Comparison of ENCODE assay signal across 17 cellular contexts in genomic region chr18:79902640-79903039, GRCh38.
"Had no signal": no experiment of that assay in that cellular context is flagged by ENCODE, and none has a peak within 500 bp of the region (broad histone marks: within the 10 kb centered on the region; RNA-seq: fewer than 3 reads in every experiment).

No MANE protein-coding gene starts in this region.

- H3K4me1 Mint-ChIP-seq: WTC11 had no signal

- H3K27ac Mint-ChIP-seq: activated naive CD8-positive, alpha-beta T cell; dendritic cell treated with granulocyte-macrophage colony-stimulating factor and Interleukin-4, amounts not matched to agents 40 ng/mL and 50 ng/mL, for 4 days; nephron; stimulated activated naive B cell treated with anti-CD40 and anti-IgM and Interleukin-4, amounts not matched to agents 10 μg/mL and 1 μg/mL and 100 μg/mL, for 72 hours; WTC11 had no signal

- H3K4me3 Mint-ChIP-seq: activated naive CD8-positive, alpha-beta T cell; activated T-cell treated with anti-CD3 and anti-CD28 coated beads, Interleukin-2, amount 50 U/mL, for 4 hours; brain; dendritic cell treated with granulocyte-macrophage colony-stimulating factor and Interleukin-4, amounts not matched to agents 40 ng/mL and 50 ng/mL, for 4 days; effector memory CD8-positive, alpha-beta T cell; nephron; stimulated activated naive B cell treated with anti-CD40 and anti-IgM and Interleukin-4, amounts not matched to agents 10 μg/mL and 1 μg/mL and 100 μg/mL, for 72 hours; WTC11 had no signal

- H3K27me3 Mint-ChIP-seq: activated naive CD8-positive, alpha-beta T cell; effector memory CD8-positive, alpha-beta T cell; stimulated activated naive B cell treated with anti-CD40 and anti-IgM and Interleukin-4, amounts not matched to agents 10 μg/mL and 1 μg/mL and 100 μg/mL, for 72 hours had no signal

- H3K4me3 ChIP-seq: lung, mucosa of descending colon, smooth muscle cell had no signal

- DNase-seq: activated CD4-positive, alpha-beta T cell treated with anti-CD3 and anti-CD28 coated beads, Interleukin-2, amount 50 U/mL, for 1 hour; activated T-cell treated with anti-CD3 and anti-CD28 coated beads, Interleukin-2, amount 50 U/mL, for 4 hours; amygdala; cerebellar nuclear complex; effector memory CD8-positive, alpha-beta T cell; erythroblast; hippocampal formation; kidney glomerular epithelial cell; stimulated activated naive B cell treated with anti-CD40 and anti-IgM and Interleukin-4, amounts not matched to agents 10 μg/mL and 1 μg/mL and 100 μg/mL, for 72 hours had no signal
